1 cellular context compared by ENCODE assay signal in the genomic region with DNA sequence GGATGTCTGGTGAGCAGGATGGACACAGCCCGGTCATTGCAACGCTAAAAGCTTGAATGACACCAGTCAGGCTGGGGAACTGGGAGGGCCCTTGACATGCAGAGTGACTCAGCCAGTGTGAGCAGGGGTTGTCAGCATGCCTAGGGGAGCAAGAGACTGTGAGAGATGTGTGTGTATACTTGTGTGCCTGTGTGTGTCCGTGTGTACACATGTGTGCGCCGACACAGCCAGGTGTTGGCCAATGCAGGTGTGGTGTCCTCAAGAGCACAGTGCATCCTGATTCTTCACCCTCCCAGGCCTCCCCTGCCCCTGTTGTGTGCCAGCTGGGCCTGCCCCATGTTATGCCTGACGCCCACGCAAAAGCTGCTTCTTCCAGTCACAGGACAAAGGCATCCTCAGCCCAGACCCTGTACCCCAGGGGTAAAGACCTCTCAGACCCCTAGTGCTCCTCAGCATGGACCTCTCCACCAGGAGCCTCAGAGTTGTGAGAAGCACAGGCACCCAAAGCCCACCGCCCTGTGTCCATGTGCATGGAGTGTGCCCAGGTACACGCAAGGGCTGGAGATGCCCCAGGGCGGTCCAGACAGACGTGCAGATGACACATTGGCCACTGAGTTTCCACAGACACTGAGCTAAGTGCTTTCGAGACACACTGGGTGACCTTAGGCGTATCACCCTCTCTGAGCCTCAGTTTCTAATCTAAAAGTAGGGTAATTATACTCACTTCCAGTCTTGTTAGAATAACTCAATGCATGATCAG.
A peak's percentile ranks its signal among the peaks of the same experiment; 100 is the strongest.
TF ChIP-seq lines count a peak whose summit lies in the region.

No MANE protein-coding gene starts in this region.

TF ChIP-seq in endothelial cell of umbilical vein, 7 proteins besides CTCF, POLR2A, EP300 and RAD21:
- TF ChIP-seq GATA2 (IDR thresholded peaks at IDR 0.05; ENCODE audit: insufficient read depth, insufficient read length, low read depth, low read length) (no peak), FOS (IDR thresholded peaks at IDR 0.05; ENCODE audit: borderline replicate concordance, insufficient read depth, low read length) (peak; percentile 12)
